10 cellular contexts compared by ENCODE assay signal in genomic region chr19:45591004-45591637, GRCh38. TPM values are rescaled to one million over a fixed set of nuclear protein-coding genes. Genes with fewer than 3 reads are reported as not detected.
A peak's percentile ranks its signal among the peaks of the same experiment; 100 is the strongest.
DNase-seq lines count a peak whose midpoint lies in the region; ATAC-seq and TF ChIP-seq lines count a peak whose summit lies in the region.
"Had no signal": no experiment of that assay in that cellular context is flagged by ENCODE, and none has a peak within 500 bp of the region (broad histone marks: within the 10 kb centered on the region; RNA-seq: fewer than 3 reads in every experiment).

No MANE protein-coding gene starts in this region.

- H3K27ac ChIP-seq in lower lobe of right lung (no peak overlapping the region), tibial nerve (no peak overlapping the region)
- H3K27ac ChIP-seq: BLaER1 treated with 17β-estradiol and CSF1 and Interleukin-3, amounts not matched to agents 10 nM and 100 nM had no signal

- H3K4me3 ChIP-seq in NT2/D1 (ENCODE audit: insufficient read length, low read depth) = no peak overlapping the region
- H3K4me3 ChIP-seq in lower lobe of right lung = no peak overlapping the region
- no peak overlapping the region for H3K4me3 ChIP-seq in tibial nerve
- H3K4me3 ChIP-seq: BLaER1 treated with 17β-estradiol and CSF1 and Interleukin-3, amounts not matched to agents 10 nM and 100 nM had no signal

- H3K4me1 ChIP-seq in NT2/D1 (ENCODE audit: insufficient read depth, insufficient read length) (no peaks in the 10 kb centered on the region), lower lobe of right lung (no peaks in the 10 kb centered on the region), tibial nerve (peaks cover 0 to 5% (median 0%) of the 10 kb centered on the region in 4 donors)

- intact Hi-C loops in lower lobe of right lung (cut with DNase I) = no loop called here

- H3K9me3 ChIP-seq in NT2/D1 (ENCODE audit: insufficient read depth, low read length) (no peaks in the 10 kb centered on the region), lower lobe of right lung (no peaks in the 10 kb centered on the region), tibial nerve (no peaks in the 10 kb centered on the region)

- peak; percentile 40 for TF ChIP-seq CTCF in lower lobe of right lung (IDR thresholded peaks at IDR 0.05)
- peak in 1 of 5 experiments; percentile 20 for TF ChIP-seq CTCF in tibial nerve (IDR thresholded peaks at IDR 0.05)

- ATAC-seq in lower lobe of right lung (peak; percentile 66 to 68), HG02840 (IDR thresholded peaks at IDR 0.05; ENCODE audit: low FRiP score, unreplicated experiment) (no peak)

- no peak for TF ChIP-seq POLR2A in tibial nerve (IDR thresholded peaks at IDR 0.05)

- H3K9ac ChIP-seq in NT2/D1 (ENCODE audit: insufficient read length, low read depth) = no peak overlapping the region
- H3K9ac ChIP-seq: BLaER1 treated with 17β-estradiol and CSF1 and Interleukin-3, amounts not matched to agents 10 nM and 100 nM had no signal

- H3K36me3 ChIP-seq in NT2/D1 (ENCODE audit: insufficient read depth, insufficient read length, low read length) (no peaks in the 10 kb centered on the region), lower lobe of right lung (peaks cover 4% of the 10 kb centered on the region), tibial nerve (peaks cover 0 to 12% (median 0%) of the 10 kb centered on the region in 3 donors)
- H3K36me3 ChIP-seq: BLaER1 treated with 17β-estradiol and CSF1 and Interleukin-3, amounts not matched to agents 10 nM and 100 nM had no signal

- no peak for TF ChIP-seq EP300 in tibial nerve (IDR thresholded peaks at IDR 0.05)

- WGBS in tibial nerve, 2 donors = 61 to 66% methylated on average over 35 to 48 of the region's 48 CpGs

- DNase-seq in NCI-H1694 treated with DMSO at 0.1 percent for 48 hours (lab: John Stamatoyannopoulos, UW) = peak; percentile 26
- DNase-seq in NCI-H1694 (lab: John Stamatoyannopoulos, UW) = no peak
- peak; percentile 16 for DNase-seq in NT2/D1 (ENCODE audit: low read depth, low spot score)
- peak; percentile 34 for DNase-seq in amniotic epithelial cell (ENCODE audit: low read depth)
- DNase-seq in lower lobe of right lung = peak; percentile 68
- no peak for DNase-seq in tibial nerve (ENCODE audit: low spot score in 2 of 2)
- no peak for DNase-seq in NOMO-1 treated with dmso at 0.1 percent for 144 hours (lab: John Stamatoyannopoulos, UW; ENCODE audit: unreplicated experiment)

- H3K27me3 ChIP-seq in NT2/D1 (ENCODE audit: insufficient read depth, insufficient read length) = peaks cover 5% of the 10 kb centered on the region
- H3K27me3 ChIP-seq in lower lobe of right lung (ENCODE audit: low read depth) = peaks cover 18% of the 10 kb centered on the region
- H3K27me3 ChIP-seq in tibial nerve = peaks cover 0 to 39% of the 10 kb centered on the region in 2 donors

RNA-seq across cellular contexts. Expression of gene OPA3, which starts 6.5 kb away (rescaled TPM):
- total RNA-seq in lower lobe of right lung (11.3 TPM), tibial nerve (1 to 10 TPM; 4.8 to 6.7 (median 5.7) TPM)

RNA-seq across cellular contexts. Expression of gene GPR4, which starts 10.9 kb away (rescaled TPM):
- total RNA-seq in lower lobe of right lung = 10.5 TPM
- 10 to 100 TPM; 12.6 to 15.6 (median 13.8) TPM for total RNA-seq in tibial nerve
- total RNA-seq: myocyte had no signal

RNA-seq across cellular contexts. Expression of gene EML2, which starts 48.1 kb away (rescaled TPM):
- 51.4 TPM for total RNA-seq in lower lobe of right lung
- total RNA-seq in tibial nerve = 10 to 100 TPM; 21.0 to 57.1 (median 25.0) TPM

Comparison
In these comparisons a context has a peak if more than half of its experiments do, and no peak if none do; other contexts are left out.
1. DNase-seq: peak in NCI-H1694 treated with DMSO at 0.1 percent for 48 hours (single experiment), NT2/D1 (single experiment), amniotic epithelial cell (single experiment) and lower lobe of right lung (single experiment); none in NCI-H1694 (single experiment), tibial nerve (0 of 2) and NOMO-1 treated with dmso at 0.1 percent for 144 hours (single experiment).